In the genomic region with DNA sequence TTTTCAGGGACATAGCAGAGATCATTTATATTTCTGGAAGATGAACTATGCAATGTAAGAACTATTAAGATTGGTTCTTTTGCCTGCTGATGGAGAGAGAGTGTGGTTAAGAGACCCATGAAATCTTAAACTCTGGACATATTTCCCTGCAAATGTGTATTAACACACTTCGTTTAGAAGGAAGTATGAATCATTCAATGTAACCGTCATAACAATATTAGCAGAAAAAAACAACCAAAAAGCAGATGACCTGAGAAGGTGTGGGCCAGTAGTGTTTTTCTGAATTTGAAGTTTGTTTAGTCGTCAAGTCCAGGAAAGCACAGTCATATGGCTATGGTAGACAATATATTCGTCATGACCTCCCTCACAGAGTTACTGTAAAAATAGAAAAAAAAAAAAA, we compare ENCODE assay signal across 16 cellular contexts. TPM values are rescaled to one million over a fixed set of nuclear protein-coding genes. Genes with fewer than 3 reads are reported as not detected.
DNase-seq lines count a peak whose midpoint lies in the region; ATAC-seq, FAIRE-seq and TF ChIP-seq lines count a peak whose summit lies in the region.
"Had no signal": no experiment of that assay in that cellular context is flagged by ENCODE, and none has a peak within 500 bp of the region (broad histone marks: within the 10 kb centered on the region; RNA-seq: fewer than 3 reads in every experiment).

No MANE protein-coding gene starts in this region.

- peak overlapping the region; percentile 96 for H3K27ac ChIP-seq in endothelial cell of umbilical vein (ENCODE audit: insufficient read depth, low read depth, low read length)
- H3K27ac ChIP-seq in naive thymus-derived CD4-positive, alpha-beta T cell (ENCODE audit: low read depth, low read length) = no peak overlapping the region

- H3K4me1 ChIP-seq in endothelial cell of umbilical vein (ENCODE audit: control insufficient read depth, extremely low read depth, insufficient read depth, low read length) = peaks cover 18% of the 10 kb centered on the region
- H3K4me1 ChIP-seq in naive thymus-derived CD4-positive, alpha-beta T cell (ENCODE audit: control insufficient read depth in 2 of 2, insufficient read depth in 2 of 2, low read length in 2 of 2) = no peaks in the 10 kb centered on the region

- peak; percentile 49 for ATAC-seq in naive thymus-derived CD4-positive, alpha-beta T cell
- ATAC-seq in GM18861 (IDR thresholded peaks at IDR 0.05; ENCODE audit: unreplicated experiment) = no peak
- ATAC-seq in GM18867 (IDR thresholded peaks at IDR 0.05; ENCODE audit: unreplicated experiment) = no peak
- ATAC-seq in activated T-cell treated with anti-CD3 and anti-CD28 coated beads, Interleukin-2, amount 50 U/mL, for 72 hours (replicated peaks in 1 of 2) = no peak
- ATAC-seq in HG03135 (IDR thresholded peaks at IDR 0.05; ENCODE audit: unreplicated experiment) = no peak
- ATAC-seq: T-helper 17 cell had no signal

- H2AFZ ChIP-seq in endothelial cell of umbilical vein (ENCODE audit: low read depth, low read length) = peak overlapping the region; percentile 62

- TF ChIP-seq POLR2A in endothelial cell of umbilical vein (IDR thresholded peaks at IDR 0.05; ENCODE audit: low read depth, low read length) = no peak

- POLR2A ChIA-PET in endothelial cell of umbilical vein (lab: Charles Lee) = no interaction called here
- POLR2A ChIA-PET in naive thymus-derived CD4-positive, alpha-beta T cell (lab: Charles Lee) = interaction anchor here (0.7 kb wide), 1 partner anchor 123 kb away, joined by 3 read pairs; no protein-coding TSS in a partner anchor

- H3K4me3 Mint-ChIP-seq in naive thymus-derived CD4-positive, alpha-beta T cell = no peak overlapping the region
- no peak overlapping the region for H3K4me3 Mint-ChIP-seq in activated T-cell treated with anti-CD3 and anti-CD28 coated beads, Interleukin-2, amount 50 U/mL, for 72 hours
- H3K4me3 Mint-ChIP-seq: T-helper 17 cell had no signal

- H3K36me3 Mint-ChIP-seq in naive thymus-derived CD4-positive, alpha-beta T cell = no peaks in the 10 kb centered on the region
- H3K36me3 Mint-ChIP-seq in activated T-cell treated with anti-CD3 and anti-CD28 coated beads, Interleukin-2, amount 50 U/mL, for 72 hours (ENCODE audit: insufficient read depth in 2 of 2) = peaks cover 0 to 2% of the 10 kb centered on the region in 2 donors

- H3K79me2 ChIP-seq in endothelial cell of umbilical vein (ENCODE audit: control insufficient read depth, insufficient read depth, low read length) = no peaks in the 10 kb centered on the region

- H4K20me1 ChIP-seq in endothelial cell of umbilical vein (replicated peaks; ENCODE audit: control insufficient read depth, extremely low read depth, insufficient read depth, low read length) = no peaks in the 10 kb centered on the region

- H3K9me3 ChIP-seq in endothelial cell of umbilical vein (replicated peaks; ENCODE audit: control insufficient read depth, insufficient read depth, low read length) = no peaks in the 10 kb centered on the region
- H3K9me3 ChIP-seq in naive thymus-derived CD4-positive, alpha-beta T cell (ENCODE audit: control insufficient read depth in 2 of 3, low read length in 3 of 3) = no peaks in the 10 kb centered on the region
- H3K9me3 ChIP-seq: MG63 had no signal

- H3K9ac ChIP-seq in endothelial cell of umbilical vein (replicated peaks; ENCODE audit: extremely low read depth, insufficient read depth, low read length) = peak overlapping the region; percentile 82

- H3K4me2 ChIP-seq in endothelial cell of umbilical vein (ENCODE audit: insufficient read depth, low read length) = peak overlapping the region; percentile 86

- H3K9me1 ChIP-seq in endothelial cell of umbilical vein (replicated peaks; ENCODE audit: control insufficient read depth, extremely low read depth, insufficient read depth, low read length) = no peaks in the 10 kb centered on the region

- FAIRE-seq in endothelial cell of umbilical vein (lab: Jason Lieb, UNC) = peak; percentile 84

- H3K4me3 ChIP-seq in endothelial cell of umbilical vein (replicated peaks in 1 of 3; ENCODE audit: insufficient read depth in 1 of 3, low read depth in 1 of 3, low read length in 3 of 3) = peak overlapping the region in 1 of 3 experiments; percentile 40
- no peak overlapping the region for H3K4me3 ChIP-seq in naive thymus-derived CD4-positive, alpha-beta T cell (ENCODE audit: low read length)
- H3K4me3 ChIP-seq: MG63 had no signal

- no peak for TF ChIP-seq CTCF in endothelial cell of umbilical vein (IDR thresholded peaks at IDR 0.05; ENCODE audit: extremely low read depth in 1 of 2, insufficient read depth in 1 of 2, low read depth in 1 of 2, low read length in 2 of 2)

- H3K27ac Mint-ChIP-seq in naive thymus-derived CD4-positive, alpha-beta T cell = no peak overlapping the region
- no peak overlapping the region for H3K27ac Mint-ChIP-seq in activated T-cell treated with anti-CD3 and anti-CD28 coated beads, Interleukin-2, amount 50 U/mL, for 72 hours
- H3K27ac Mint-ChIP-seq: T-helper 17 cell had no signal

- DNase-seq in ELR (ENCODE audit: low read depth) (peak; percentile 74), RKO (ENCODE audit: low spot score) (peak; percentile 57), endothelial cell of umbilical vein (ENCODE audit: low read depth, low spot score) (peak; percentile 91)
- no peak for DNase-seq in naive thymus-derived CD4-positive, alpha-beta T cell
- DNase-seq in activated T-cell treated with anti-CD3 and anti-CD28 coated beads, Interleukin-2, amount 50 U/mL, for 72 hours = no peak
- DNase-seq: activated CD4-positive, alpha-beta T cell treated with anti-CD3 and anti-CD28 coated beads, Interleukin-2, amount 50 U/mL, for 48 hours; midbrain; NCI-H2227 treated with DMSO at 0.1 percent for 48 hours; OCI-M1; stimulated activated CD4-positive, alpha-beta T cell treated with anti-CD3 and anti-CD28 coated beads, Interleukin-4, amount 100 ng/mL, for 24 hours; stimulated activated naive CD4-positive, alpha-beta T cell treated with Interleukin-2 at 50 U/mL for 16 hours; T-helper 17 cell had no signal

- H3K4me1 Mint-ChIP-seq in naive thymus-derived CD4-positive, alpha-beta T cell = peaks cover 0 to 9% (median 0%) of the 10 kb centered on the region in 7 donors
- H3K4me1 Mint-ChIP-seq in activated T-cell treated with anti-CD3 and anti-CD28 coated beads, Interleukin-2, amount 50 U/mL, for 72 hours (ENCODE audit: low read depth) = no peaks in the 10 kb centered on the region
- H3K4me1 Mint-ChIP-seq: T-helper 17 cell had no signal

- H3K9me3 Mint-ChIP-seq in naive thymus-derived CD4-positive, alpha-beta T cell = peaks cover 0 to 8% (median 0%) of the 10 kb centered on the region in 11 donors
- no peaks in the 10 kb centered on the region for H3K9me3 Mint-ChIP-seq in activated T-cell treated with anti-CD3 and anti-CD28 coated beads, Interleukin-2, amount 50 U/mL, for 72 hours

- dilution Hi-C loops in endothelial cell of umbilical vein (cut with MboI; ENCODE audit: extremely low pct_ligation_motif_present, low sequenced_read_pairs) = no loop called here

- no TSS peak for BruUV-seq in endothelial cell of umbilical vein (replicated peaks; lab: Mats Ljungman, UMichigan)

- peaks cover 0 to 12% (median 5%) of the 10 kb centered on the region in 5 donors for H3K27me3 Mint-ChIP-seq in naive thymus-derived CD4-positive, alpha-beta T cell
- H3K27me3 Mint-ChIP-seq in activated T-cell treated with anti-CD3 and anti-CD28 coated beads, Interleukin-2, amount 50 U/mL, for 72 hours (ENCODE audit: low read depth) = peaks cover 5% of the 10 kb centered on the region

- no peaks in the 10 kb centered on the region for H3K36me3 ChIP-seq in endothelial cell of umbilical vein (ENCODE audit: control insufficient read depth in 2 of 2, extremely low read depth in 1 of 2, insufficient read depth in 2 of 2, low read length in 2 of 2)
- no peaks in the 10 kb centered on the region for H3K36me3 ChIP-seq in naive thymus-derived CD4-positive, alpha-beta T cell (ENCODE audit: control insufficient read depth in 2 of 3, insufficient read depth in 3 of 3, low read length in 3 of 3)
- H3K36me3 ChIP-seq: MG63 had no signal

- CTCF ChIA-PET in endothelial cell of umbilical vein (lab: Charles Lee) = interaction anchor here (1.0 to 1.9 kb wide), 6 partner anchors 17 to 185 kb away, joined by 3 to 14 read pairs (median 4); a partner anchor contains a TSS
- CTCF ChIA-PET in naive thymus-derived CD4-positive, alpha-beta T cell (lab: Charles Lee) = no interaction called here

- intact Hi-C loops in endothelial cell of umbilical vein (cut with micrococcal nuclease) = loop anchor here (1.0 kb wide), 2 partner anchors 24 to 464 kb away; a partner anchor contains a TSS
- intact Hi-C loops in naive thymus-derived CD4-positive, alpha-beta T cell (cut with micrococcal nuclease) = no loop called here

- H3K27me3 ChIP-seq in endothelial cell of umbilical vein (ENCODE audit: control insufficient read depth in 2 of 2, insufficient read depth in 2 of 2, low read length in 2 of 2) = no peaks in the 10 kb centered on the region
- H3K27me3 ChIP-seq in naive thymus-derived CD4-positive, alpha-beta T cell (ENCODE audit: control insufficient read depth in 2 of 2, insufficient read depth in 2 of 2, low read length in 2 of 2) = no peaks in the 10 kb centered on the region
- H3K27me3 ChIP-seq: MG63 had no signal

TF ChIP-seq in endothelial cell of umbilical vein, 7 proteins besides CTCF, POLR2A, EP300 and RAD21:
- TF ChIP-seq MYC (IDR thresholded peaks at IDR 0.05; ENCODE audit: low read depth, low read length) (no peak), JUN (IDR thresholded peaks at IDR 0.05; ENCODE audit: borderline replicate concordance, insufficient read depth, insufficient read length, low read depth) (peak; percentile 71), FOS (IDR thresholded peaks at IDR 0.05; ENCODE audit: borderline replicate concordance, insufficient read depth, low read length) (peak; percentile 70)
TF ChIP-seq in endothelial cell of umbilical vein: peak in this region for 2.

RNA-seq across cellular contexts. Expression of a gene that starts 2.5 kb away (rescaled TPM):
- total RNA-seq in endothelial cell of umbilical vein = not detected in 2 replicates
- polyA plus RNA-seq in endothelial cell of umbilical vein = 0.03 TPM in 1 of 2 replicates, not detected in the other
- not detected in 2 replicates for polyA plus RNA-seq in endothelial cell of umbilical vein (2011; cell fraction: cytosol; rRNA removed)
- not detected in 2 replicates for polyA plus RNA-seq in endothelial cell of umbilical vein (2011; cell fraction: nucleus; rRNA removed)
- not detected in 2 replicates for polyA plus RNA-seq in endothelial cell of umbilical vein (2012)
- not detected in 2 replicates for polyA minus RNA-seq in endothelial cell of umbilical vein
- polyA minus RNA-seq in endothelial cell of umbilical vein (2011; cell fraction: cytosol; rRNA and poly(A)+ RNA removed) = not detected
- not detected in 2 replicates for polyA minus RNA-seq in endothelial cell of umbilical vein (2011; cell fraction: nucleus; rRNA and poly(A)+ RNA removed)
- total RNA-seq in naive thymus-derived CD4-positive, alpha-beta T cell = not detected
- not detected for polyA plus RNA-seq in naive thymus-derived CD4-positive, alpha-beta T cell
- not detected for total RNA-seq in activated T-cell treated with anti-CD3 and anti-CD28 coated beads, Interleukin-2, amount 50 U/mL, for 72 hours
- total RNA-seq: T-helper 17 cell had no signal

Comparison
In these comparisons a context has a peak if more than half of its experiments do, and no peak if none do; other contexts are left out.
1. DNase-seq: peak in ELR (single experiment), RKO (single experiment) and endothelial cell of umbilical vein (single experiment); none in naive thymus-derived CD4-positive, alpha-beta T cell (0 of 9) and activated T-cell treated with anti-CD3 and anti-CD28 coated beads, Interleukin-2, amount 50 U/mL, for 72 hours (0 of 2).